Comparison of ENCODE assay signal across 9 cellular contexts in the genomic region with DNA sequence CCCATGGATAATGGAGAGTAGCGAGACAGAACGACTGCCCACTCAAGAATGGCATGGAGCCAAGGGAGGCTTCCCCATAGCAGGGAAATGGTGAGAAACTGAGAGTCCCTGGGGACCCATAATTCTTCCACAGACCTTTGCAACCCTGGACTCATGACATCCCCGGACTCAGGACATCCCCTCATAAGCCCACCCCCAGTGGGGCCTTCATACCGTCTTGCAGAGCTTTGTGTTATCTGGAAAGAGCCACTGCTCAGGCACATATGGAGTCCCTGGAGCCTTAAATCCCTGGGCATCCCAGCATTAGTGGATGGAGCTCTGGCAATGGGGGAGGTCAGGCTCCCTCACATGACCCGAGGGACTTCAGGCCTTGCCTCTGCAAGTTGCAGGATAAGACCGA.
"Had no signal": no experiment of that assay in that cellular context is flagged by ENCODE, and none has a peak within 500 bp of the region (broad histone marks: within the 10 kb centered on the region; RNA-seq: fewer than 3 reads in every experiment).

No MANE protein-coding gene starts in this region.

- H3K4me1 Mint-ChIP-seq: GM23338, H9 had no signal

- H3K9me3 ChIP-seq: HAP-1 had no signal

- H3K36me3 ChIP-seq: HAP-1 had no signal

- ATAC-seq: GM23338, HCT116 had no signal

- DNase-seq: GM23248, GOT3, H7, H9, HCEC 1CT, HFFc6 had no signal

- H3K27ac ChIP-seq: GM23248 had no signal

- H3K27ac Mint-ChIP-seq: GM23338, H9, HFFc6 had no signal

- H3K4me3 ChIP-seq: GM23248, GM23338, HAP-1 had no signal

- H3K4me3 Mint-ChIP-seq: GM23338, H9, HFFc6 had no signal

- H3K4me1 ChIP-seq: HAP-1 had no signal
